Comparison of ENCODE assay signal across 1 cellular context in genomic region chr15:25236143-25236860, GRCh38.
TF ChIP-seq lines count a peak whose summit lies in the region.

No MANE protein-coding gene starts in this region.

TF ChIP-seq in GM23338, 12 proteins besides CTCF, POLR2A, EP300 and RAD21 (continued from another document):
- no peak for TF ChIP-seq ZNF114 (CRISPR knock-in tag; IDR thresholded peaks at IDR 0.05)
- TF ChIP-seq STAT1 (IDR thresholded peaks at IDR 0.05; ENCODE audit: unreplicated experiment): no peak
- TF ChIP-seq POLR2AphosphoS5 (IDR thresholded peaks at IDR 0.05; ENCODE audit: low read depth): no peak
- TF ChIP-seq, protein P1, sequence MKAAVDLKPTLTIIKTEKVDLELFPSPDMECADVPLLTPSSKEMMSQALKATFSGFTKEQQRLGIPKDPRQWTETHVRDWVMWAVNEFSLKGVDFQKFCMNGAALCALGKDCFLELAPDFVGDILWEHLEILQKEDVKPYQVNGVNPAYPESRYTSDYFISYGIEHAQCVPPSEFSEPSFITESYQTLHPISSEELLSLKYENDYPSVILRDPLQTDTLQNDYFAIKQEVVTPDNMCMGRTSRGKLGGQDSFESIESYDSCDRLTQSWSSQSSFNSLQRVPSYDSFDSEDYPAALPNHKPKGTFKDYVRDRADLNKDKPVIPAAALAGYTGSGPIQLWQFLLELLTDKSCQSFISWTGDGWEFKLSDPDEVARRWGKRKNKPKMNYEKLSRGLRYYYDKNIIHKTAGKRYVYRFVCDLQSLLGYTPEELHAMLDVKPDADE (IDR thresholded peaks at IDR 0.05): no peak
- no peak for TF ChIP-seq JUNB (IDR thresholded peaks at IDR 0.05; ENCODE audit: unreplicated experiment)
- no peak for TF ChIP-seq EZH2 (IDR thresholded peaks at IDR 0.05; ENCODE audit: low read depth, unreplicated experiment)
- TF ChIP-seq, protein P2, sequence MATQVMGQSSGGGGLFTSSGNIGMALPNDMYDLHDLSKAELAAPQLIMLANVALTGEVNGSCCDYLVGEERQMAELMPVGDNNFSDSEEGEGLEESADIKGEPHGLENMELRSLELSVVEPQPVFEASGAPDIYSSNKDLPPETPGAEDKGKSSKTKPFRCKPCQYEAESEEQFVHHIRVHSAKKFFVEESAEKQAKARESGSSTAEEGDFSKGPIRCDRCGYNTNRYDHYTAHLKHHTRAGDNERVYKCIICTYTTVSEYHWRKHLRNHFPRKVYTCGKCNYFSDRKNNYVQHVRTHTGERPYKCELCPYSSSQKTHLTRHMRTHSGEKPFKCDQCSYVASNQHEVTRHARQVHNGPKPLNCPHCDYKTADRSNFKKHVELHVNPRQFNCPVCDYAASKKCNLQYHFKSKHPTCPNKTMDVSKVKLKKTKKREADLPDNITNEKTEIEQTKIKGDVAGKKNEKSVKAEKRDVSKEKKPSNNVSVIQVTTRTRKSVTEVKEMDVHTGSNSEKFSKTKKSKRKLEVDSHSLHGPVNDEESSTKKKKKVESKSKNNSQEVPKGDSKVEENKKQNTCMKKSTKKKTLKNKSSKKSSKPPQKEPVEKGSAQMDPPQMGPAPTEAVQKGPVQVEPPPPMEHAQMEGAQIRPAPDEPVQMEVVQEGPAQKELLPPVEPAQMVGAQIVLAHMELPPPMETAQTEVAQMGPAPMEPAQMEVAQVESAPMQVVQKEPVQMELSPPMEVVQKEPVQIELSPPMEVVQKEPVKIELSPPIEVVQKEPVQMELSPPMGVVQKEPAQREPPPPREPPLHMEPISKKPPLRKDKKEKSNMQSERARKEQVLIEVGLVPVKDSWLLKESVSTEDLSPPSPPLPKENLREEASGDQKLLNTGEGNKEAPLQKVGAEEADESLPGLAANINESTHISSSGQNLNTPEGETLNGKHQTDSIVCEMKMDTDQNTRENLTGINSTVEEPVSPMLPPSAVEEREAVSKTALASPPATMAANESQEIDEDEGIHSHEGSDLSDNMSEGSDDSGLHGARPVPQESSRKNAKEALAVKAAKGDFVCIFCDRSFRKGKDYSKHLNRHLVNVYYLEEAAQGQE (IDR thresholded peaks at IDR 0.05; ENCODE audit: unreplicated experiment): no peak
- TF ChIP-seq EZH2phosphoT487 (IDR thresholded peaks at IDR 0.05; ENCODE audit: unreplicated experiment): no peak
